ENCODE assay signal across 9 cellular contexts in the genomic region with DNA sequence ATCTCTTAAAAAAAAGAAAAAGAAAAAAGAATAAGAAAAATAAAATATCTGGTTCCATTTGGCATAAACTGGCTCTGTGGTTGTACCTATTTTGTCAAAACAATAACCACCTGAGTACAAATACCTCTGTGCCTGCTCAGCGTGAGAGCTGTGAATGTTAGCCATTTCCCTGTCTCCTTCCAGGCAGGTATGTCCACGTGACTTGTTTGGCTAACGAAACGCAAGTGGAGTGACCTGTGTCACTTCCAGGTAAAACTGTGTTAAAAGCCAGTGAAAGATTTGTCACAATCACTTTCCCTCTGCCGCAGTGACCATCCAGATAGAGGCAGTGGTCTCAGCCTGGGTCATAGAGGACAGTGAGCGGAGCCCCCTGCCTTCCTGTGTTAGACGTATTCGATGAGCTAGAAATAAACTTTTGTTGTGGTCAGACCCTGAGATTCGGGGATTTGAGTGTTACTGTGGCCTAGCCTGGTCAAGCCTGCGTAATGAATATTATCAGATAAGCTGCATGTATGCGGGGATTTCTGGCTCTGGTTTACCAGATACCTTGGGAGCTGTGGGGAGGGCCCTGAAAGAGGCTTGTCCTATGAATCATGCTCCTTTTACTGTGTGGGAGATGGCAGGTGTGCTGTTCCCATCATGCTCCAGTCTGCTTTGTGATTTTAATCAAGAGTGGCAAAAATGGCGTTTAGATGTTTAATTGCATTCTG. TPM values are rescaled to one million over a fixed set of nuclear protein-coding genes. Genes with fewer than 3 reads are reported as not detected.
DNase-seq lines count a peak whose midpoint lies in the region; ATAC-seq and TF ChIP-seq lines count a peak whose summit lies in the region.
"Had no signal": no experiment of that assay in that cellular context is flagged by ENCODE, and none has a peak within 500 bp of the region (broad histone marks: within the 10 kb centered on the region; RNA-seq: fewer than 3 reads in every experiment).

No MANE protein-coding gene starts in this region.

- H3K4me2 ChIP-seq in GM23248 (ENCODE audit: unreplicated experiment): peak overlapping the region; percentile 86

- H3K79me2 ChIP-seq in ACC112 (ENCODE audit: control insufficient read depth, insufficient read depth, low read length, unreplicated experiment) (peaks cover 15% of the 10 kb centered on the region), GM23248 (ENCODE audit: insufficient read depth) (peaks cover 12% of the 10 kb centered on the region)

- no peaks in the 10 kb centered on the region for H3K9me2 ChIP-seq in GM23248 (ENCODE audit: insufficient read depth)

- peak; percentile 22 for DNase-seq in GM23248
- DNase-seq in activated naive CD8-positive, alpha-beta T cell treated with anti-CD3 and anti-CD28 coated beads for 36 hours: no peak
- DNase-seq in left lung: peak in 1 of 2 donors; percentile 45
- no peak for DNase-seq in dermis blood vessel endothelial cell

- ATAC-seq in left lung: peak; percentile 39
- no peak for ATAC-seq in HG03097 (IDR thresholded peaks at IDR 0.05; ENCODE audit: low FRiP score, unreplicated experiment)
- no peak for ATAC-seq in HG03520 (IDR thresholded peaks at IDR 0.05; ENCODE audit: unreplicated experiment)
- ATAC-seq in HG03280 (IDR thresholded peaks at IDR 0.05; ENCODE audit: unreplicated experiment): no peak

- WGBS in GM23248 (ENCODE audit: low coverage in 1 of 2, low lambda C conversion rate in 2 of 2, missing lambda C conversion rate in 2 of 2), 2 experiments: 92 to 94% methylated on average over 12 of the region's 12 CpGs

- peak overlapping the region; percentile 35 for H3K27ac ChIP-seq in ACC112 (ENCODE audit: low read depth, low read length)
- peak overlapping the region; percentile 59; the same call in 1 of the 2 replicates for H3K27ac ChIP-seq in GM23248
- peak overlapping the region; percentile 71 to 77 for H3K27ac ChIP-seq in left lung

- peaks cover 55% of the 10 kb centered on the region for H3K36me3 Mint-ChIP-seq in activated naive CD8-positive, alpha-beta T cell treated with anti-CD3 and anti-CD28 coated beads for 36 hours

- peaks cover 27% of the 10 kb centered on the region for H3F3A ChIP-seq in GM23248 (ENCODE audit: insufficient read depth)

- intact Hi-C loops in left lung (cut with DNase I): no loop called here

- peak overlapping the region; percentile 51 for H3K27ac Mint-ChIP-seq in activated naive CD8-positive, alpha-beta T cell treated with anti-CD3 and anti-CD28 coated beads for 36 hours

- H3K9me3 ChIP-seq in GM23248 (ENCODE audit: low read depth) (no peaks in the 10 kb centered on the region), left lung (no peaks in the 10 kb centered on the region)
- H3K9me3 ChIP-seq: Peyer's patch had no signal

- no peaks in the 10 kb centered on the region for H3K36me3 ChIP-seq in ACC112 (ENCODE audit: insufficient read depth, low read length)
- H3K36me3 ChIP-seq in GM23248 (ENCODE audit: low read depth): no peaks in the 10 kb centered on the region
- peaks cover 0 to 7% of the 10 kb centered on the region in 2 donors for H3K36me3 ChIP-seq in left lung

- H2AFZ ChIP-seq in ACC112 (ENCODE audit: low read length, unreplicated experiment) (no peak overlapping the region), GM23248 (no peak overlapping the region)

- H3K9ac ChIP-seq in GM23248: no peak overlapping the region

- no peaks in the 10 kb centered on the region for H4K20me1 ChIP-seq in GM23248 (ENCODE audit: insufficient read depth)

- H3K27me3 ChIP-seq in ACC112 (ENCODE audit: insufficient read depth, low read length) (no peaks in the 10 kb centered on the region), GM23248 (replicated peaks; ENCODE audit: insufficient read depth) (no peaks in the 10 kb centered on the region), left lung (no peaks in the 10 kb centered on the region)
- H3K27me3 ChIP-seq: Peyer's patch had no signal

- TF ChIP-seq CTCF in left lung (IDR thresholded peaks at IDR 0.05): no peak

- H3K4me3 ChIP-seq in ACC112 (ENCODE audit: low read depth, low read length): peak overlapping the region; percentile 12
- peak overlapping the region; percentile 53; the same call in 1 of the 2 replicates for H3K4me3 ChIP-seq in GM23248
- no peak overlapping the region for H3K4me3 ChIP-seq in left lung
- H3K4me3 ChIP-seq: Peyer's patch had no signal

- H3K27me3 Mint-ChIP-seq in activated naive CD8-positive, alpha-beta T cell treated with anti-CD3 and anti-CD28 coated beads for 36 hours: no peaks in the 10 kb centered on the region

- H3K4me1 Mint-ChIP-seq in activated naive CD8-positive, alpha-beta T cell treated with anti-CD3 and anti-CD28 coated beads for 36 hours: peaks cover 48% of the 10 kb centered on the region

- no peaks in the 10 kb centered on the region for H3K9me3 Mint-ChIP-seq in activated naive CD8-positive, alpha-beta T cell treated with anti-CD3 and anti-CD28 coated beads for 36 hours

- H3K4me1 ChIP-seq in ACC112 (ENCODE audit: control insufficient read depth, insufficient read depth, low read length, unreplicated experiment) (peaks cover 25% of the 10 kb centered on the region), GM23248 (ENCODE audit: insufficient read depth) (peaks cover 42% of the 10 kb centered on the region), left lung (peaks cover 0 to 43% of the 10 kb centered on the region in 2 donors)

- H3K4me3 Mint-ChIP-seq in activated naive CD8-positive, alpha-beta T cell treated with anti-CD3 and anti-CD28 coated beads for 36 hours: peak overlapping the region; percentile 29

- in situ Hi-C loops in GM23248 (cut with MboI): no loop called here

RNA-seq across cellular contexts. Expression of a gene that starts 3.7 kb away (rescaled TPM):
- total RNA-seq in GM23248 (2014; rRNA removed; shearing (Covaris generic)): 13.3 and 14.2 TPM in 2 replicates
- 12.6 and 13.4 TPM in 2 replicates for polyA plus RNA-seq in GM23248 (2016; fragmentation: Nextera tagmentation; extraction: Ambion mirVana)
- 10 to 100 TPM; 22.9 to 28.0 TPM for total RNA-seq in activated naive CD8-positive, alpha-beta T cell treated with anti-CD3 and anti-CD28 coated beads for 36 hours
- total RNA-seq in left lung: 10 to 100 TPM; 16.7 to 16.8 TPM
- total RNA-seq in dermis blood vessel endothelial cell: 7.5 and 9.8 TPM in 2 replicates

Comparison
In these comparisons a context has a peak if more than half of its experiments do, and no peak if none do; other contexts are left out.
1. H3K4me3 ChIP-seq: peak in ACC112 (single experiment) and GM23248 (single experiment); none in left lung (0 of 2).
2. Peak in every context shown above with its lines, with median percentiles within 50 percentile points of each other: H3K27ac ChIP-seq.